In genomic region chr12:9870311-9870866, GRCh38 we compare ENCODE assay signal across 1 cellular context.
TF ChIP-seq lines count a peak whose summit lies in the region.

No MANE protein-coding gene starts in this region.

TF ChIP-seq in GM12878, 131 proteins besides CTCF, POLR2A, EP300 and RAD21:
- TF ChIP-seq, protein P1, sequence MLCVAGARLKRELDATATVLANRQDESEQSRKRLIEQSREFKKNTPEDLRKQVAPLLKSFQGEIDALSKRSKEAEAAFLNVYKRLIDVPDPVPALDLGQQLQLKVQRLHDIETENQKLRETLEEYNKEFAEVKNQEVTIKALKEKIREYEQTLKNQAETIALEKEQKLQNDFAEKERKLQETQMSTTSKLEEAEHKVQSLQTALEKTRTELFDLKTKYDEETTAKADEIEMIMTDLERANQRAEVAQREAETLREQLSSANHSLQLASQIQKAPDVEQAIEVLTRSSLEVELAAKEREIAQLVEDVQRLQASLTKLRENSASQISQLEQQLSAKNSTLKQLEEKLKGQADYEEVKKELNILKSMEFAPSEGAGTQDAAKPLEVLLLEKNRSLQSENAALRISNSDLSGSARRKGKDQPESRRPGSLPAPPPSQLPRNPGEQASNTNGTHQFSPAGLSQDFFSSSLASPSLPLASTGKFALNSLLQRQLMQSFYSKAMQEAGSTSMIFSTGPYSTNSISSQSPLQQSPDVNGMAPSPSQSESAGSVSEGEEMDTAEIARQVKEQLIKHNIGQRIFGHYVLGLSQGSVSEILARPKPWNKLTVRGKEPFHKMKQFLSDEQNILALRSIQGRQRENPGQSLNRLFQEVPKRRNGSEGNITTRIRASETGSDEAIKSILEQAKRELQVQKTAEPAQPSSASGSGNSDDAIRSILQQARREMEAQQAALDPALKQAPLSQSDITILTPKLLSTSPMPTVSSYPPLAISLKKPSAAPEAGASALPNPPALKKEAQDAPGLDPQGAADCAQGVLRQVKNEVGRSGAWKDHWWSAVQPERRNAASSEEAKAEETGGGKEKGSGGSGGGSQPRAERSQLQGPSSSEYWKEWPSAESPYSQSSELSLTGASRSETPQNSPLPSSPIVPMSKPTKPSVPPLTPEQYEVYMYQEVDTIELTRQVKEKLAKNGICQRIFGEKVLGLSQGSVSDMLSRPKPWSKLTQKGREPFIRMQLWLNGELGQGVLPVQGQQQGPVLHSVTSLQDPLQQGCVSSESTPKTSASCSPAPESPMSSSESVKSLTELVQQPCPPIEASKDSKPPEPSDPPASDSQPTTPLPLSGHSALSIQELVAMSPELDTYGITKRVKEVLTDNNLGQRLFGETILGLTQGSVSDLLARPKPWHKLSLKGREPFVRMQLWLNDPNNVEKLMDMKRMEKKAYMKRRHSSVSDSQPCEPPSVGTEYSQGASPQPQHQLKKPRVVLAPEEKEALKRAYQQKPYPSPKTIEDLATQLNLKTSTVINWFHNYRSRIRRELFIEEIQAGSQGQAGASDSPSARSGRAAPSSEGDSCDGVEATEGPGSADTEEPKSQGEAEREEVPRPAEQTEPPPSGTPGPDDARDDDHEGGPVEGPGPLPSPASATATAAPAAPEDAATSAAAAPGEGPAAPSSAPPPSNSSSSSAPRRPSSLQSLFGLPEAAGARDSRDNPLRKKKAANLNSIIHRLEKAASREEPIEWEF (IDR thresholded peaks at IDR 0.05; ENCODE audit: insufficient replicate concordance, low read depth, low read length) = no peak
- TF ChIP-seq BHLHE40 (IDR thresholded peaks at IDR 0.05; ENCODE audit: borderline replicate concordance in 1 of 2, low read depth in 2 of 2, low read length in 1 of 2) (no peak), E4F1 (IDR thresholded peaks at IDR 0.05; ENCODE audit: borderline replicate concordance, partially characterized antibody) (no peak), E2F4 (IDR thresholded peaks at IDR 0.05; ENCODE audit: low read depth, low read length) (no peak), MYC (IDR thresholded peaks at IDR 0.05; ENCODE audit: insufficient read depth, insufficient read length, insufficient replicate concordance, low read length, severe bottlenecking) (no peak), RCOR1 (conservative IDR thresholded peaks at IDR 0.05; ENCODE audit: low read depth, low read length) (no peak), BMI1 (IDR thresholded peaks at IDR 0.05; ENCODE audit: borderline replicate concordance) (no peak), HDAC6 (IDR thresholded peaks at IDR 0.05; ENCODE audit: unreplicated experiment) (no peak), ZBTB33 (IDR thresholded peaks at IDR 0.05) (no peak)
- TF ChIP-seq, protein P2, sequence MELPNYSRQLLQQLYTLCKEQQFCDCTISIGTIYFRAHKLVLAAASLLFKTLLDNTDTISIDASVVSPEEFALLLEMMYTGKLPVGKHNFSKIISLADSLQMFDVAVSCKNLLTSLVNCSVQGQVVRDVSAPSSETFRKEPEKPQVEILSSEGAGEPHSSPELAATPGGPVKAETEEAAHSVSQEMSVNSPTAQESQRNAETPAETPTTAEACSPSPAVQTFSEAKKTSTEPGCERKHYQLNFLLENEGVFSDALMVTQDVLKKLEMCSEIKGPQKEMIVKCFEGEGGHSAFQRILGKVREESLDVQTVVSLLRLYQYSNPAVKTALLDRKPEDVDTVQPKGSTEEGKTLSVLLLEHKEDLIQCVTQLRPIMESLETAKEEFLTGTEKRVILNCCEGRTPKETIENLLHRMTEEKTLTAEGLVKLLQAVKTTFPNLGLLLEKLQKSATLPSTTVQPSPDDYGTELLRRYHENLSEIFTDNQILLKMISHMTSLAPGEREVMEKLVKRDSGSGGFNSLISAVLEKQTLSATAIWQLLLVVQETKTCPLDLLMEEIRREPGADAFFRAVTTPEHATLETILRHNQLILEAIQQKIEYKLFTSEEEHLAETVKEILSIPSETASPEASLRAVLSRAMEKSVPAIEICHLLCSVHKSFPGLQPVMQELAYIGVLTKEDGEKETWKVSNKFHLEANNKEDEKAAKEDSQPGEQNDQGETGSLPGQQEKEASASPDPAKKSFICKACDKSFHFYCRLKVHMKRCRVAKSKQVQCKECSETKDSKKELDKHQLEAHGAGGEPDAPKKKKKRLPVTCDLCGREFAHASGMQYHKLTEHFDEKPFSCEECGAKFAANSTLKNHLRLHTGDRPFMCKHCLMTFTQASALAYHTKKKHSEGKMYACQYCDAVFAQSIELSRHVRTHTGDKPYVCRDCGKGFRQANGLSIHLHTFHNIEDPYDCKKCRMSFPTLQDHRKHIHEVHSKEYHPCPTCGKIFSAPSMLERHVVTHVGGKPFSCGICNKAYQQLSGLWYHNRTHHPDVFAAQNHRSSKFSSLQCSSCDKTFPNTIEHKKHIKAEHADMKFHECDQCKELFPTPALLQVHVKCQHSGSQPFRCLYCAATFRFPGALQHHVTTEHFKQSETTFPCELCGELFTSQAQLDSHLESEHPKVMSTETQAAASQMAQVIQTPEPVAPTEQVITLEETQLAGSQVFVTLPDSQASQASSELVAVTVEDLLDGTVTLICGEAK (IDR thresholded peaks at IDR 0.05; ENCODE audit: borderline replicate concordance) = no peak
